ENCODE assay signal across 20 cellular contexts in genomic region chr20:55354700-55355099, GRCh38.
DNase-seq lines count a peak whose midpoint lies in the region; ATAC-seq and TF ChIP-seq lines count a peak whose summit lies in the region.
"Had no signal": no experiment of that assay in that cellular context is flagged by ENCODE, and none has a peak within 500 bp of the region (broad histone marks: within the 10 kb centered on the region; RNA-seq: fewer than 3 reads in every experiment).

No MANE protein-coding gene starts in this region.

- H3K4me1 Mint-ChIP-seq in progenitor cell of endocrine pancreas (ENCODE audit: low read depth) = peaks cover 7% of the 10 kb centered on the region
- H3K4me1 Mint-ChIP-seq: CD4-positive, CD25-positive, alpha-beta regulatory T cell; T-helper 17 cell had no signal

- H3K4me1 ChIP-seq in SK-N-SH (ENCODE audit: control insufficient read depth in 1 of 2, insufficient read depth in 2 of 2, low read depth in 1 of 2, low read length in 1 of 2) = peaks cover 0 to 4% of the 10 kb centered on the region in 2 experiments; a peak in 1 of 4 replicates
- no peaks in the 10 kb centered on the region for H3K4me1 ChIP-seq in effector memory CD4-positive, alpha-beta T cell (ENCODE audit: control insufficient read depth, insufficient read depth, low read length, poor library complexity, severe bottlenecking)
- H3K4me1 ChIP-seq: BE2C had no signal

- no peaks in the 10 kb centered on the region for H3K27me3 ChIP-seq in SK-N-SH (ENCODE audit: insufficient read depth)
- H3K27me3 ChIP-seq in effector memory CD4-positive, alpha-beta T cell (replicated peaks; ENCODE audit: control insufficient read depth, insufficient read depth, low read length, poor library complexity, severe bottlenecking) = no peaks in the 10 kb centered on the region
- H3K27me3 ChIP-seq: BE2C had no signal

- H3K79me2 ChIP-seq in SK-N-SH (ENCODE audit: insufficient read depth) = no peaks in the 10 kb centered on the region

- no peaks in the 10 kb centered on the region for H3K9me3 ChIP-seq in SK-N-SH
- H3K9me3 ChIP-seq in effector memory CD4-positive, alpha-beta T cell (ENCODE audit: control insufficient read depth, low read length) = no peaks in the 10 kb centered on the region
- H3K9me3 ChIP-seq: BE2C had no signal

- no peak overlapping the region for H3K4me3 Mint-ChIP-seq in progenitor cell of endocrine pancreas (ENCODE audit: low read depth)
- H3K4me3 Mint-ChIP-seq: CD4-positive, CD25-positive, alpha-beta regulatory T cell; T-helper 17 cell had no signal

- H3K9me2 ChIP-seq in SK-N-SH = no peaks in the 10 kb centered on the region

- no peaks in the 10 kb centered on the region for H3K36me3 ChIP-seq in SK-N-SH (replicated peaks in 1 of 2; ENCODE audit: control insufficient read depth in 1 of 2, insufficient read depth in 2 of 2, low read length in 1 of 2)
- no peaks in the 10 kb centered on the region for H3K36me3 ChIP-seq in effector memory CD4-positive, alpha-beta T cell (ENCODE audit: control insufficient read depth, insufficient read depth, low read length)
- H3K36me3 ChIP-seq: BE2C had no signal

- H3K27ac Mint-ChIP-seq in progenitor cell of endocrine pancreas = no peak overlapping the region
- H3K27ac Mint-ChIP-seq: CD4-positive, CD25-positive, alpha-beta regulatory T cell; T-helper 17 cell had no signal

- no peaks in the 10 kb centered on the region for H3K9me3 Mint-ChIP-seq in progenitor cell of endocrine pancreas (ENCODE audit: low read depth)

- TF ChIP-seq CTCF in SK-N-SH (IDR thresholded peaks at IDR 0.05) (no peak), progenitor cell of endocrine pancreas (IDR thresholded peaks at IDR 0.05; ENCODE audit: unreplicated experiment) (no peak)

- DNase-seq in SK-N-SH = peak; percentile 1
- peak; percentile 40 for DNase-seq in NCI-H748 treated with DMSO at 0.1 percent for 48 hours (lab: John Stamatoyannopoulos, UW)
- DNase-seq in astrocyte of the hippocampus (ENCODE audit: low read depth, low spot score) = peak; percentile 5
- peak; percentile 10 for DNase-seq in progenitor cell of endocrine pancreas (ENCODE audit: low spot score, unreplicated experiment)
- DNase-seq in effector memory CD4-positive, alpha-beta T cell = no peak
- DNase-seq in NAMALWA (ENCODE audit: low spot score) = no peak
- DNase-seq: 8988T; BE2C; Calu3; CD4-positive, CD25-positive, alpha-beta regulatory T cell; DMS53; KBM-7; NCI-H1694 treated with DMSO at 0.1 percent for 48 hours; NCI-H345; NCI-H524 treated with DMSO at 0.1 percent for 48 hours; Right ventricle myocardium superior; T-helper 17 cell had no signal

- 17% methylated on average over 3 of the region's 3 CpGs for WGBS in SK-N-SH (ENCODE audit: low lambda C conversion rate)

- no peak overlapping the region for H3K4me3 ChIP-seq in SK-N-SH (ENCODE audit: low read depth in 2 of 2, low read length in 1 of 2)
- H3K4me3 ChIP-seq in effector memory CD4-positive, alpha-beta T cell (ENCODE audit: insufficient read depth, low read depth, low read length, poor library complexity, severe bottlenecking) = no peak overlapping the region

- no peaks in the 10 kb centered on the region for H3K27me3 Mint-ChIP-seq in progenitor cell of endocrine pancreas
- H3K27me3 Mint-ChIP-seq: CD4-positive, CD25-positive, alpha-beta regulatory T cell; T-helper 17 cell had no signal

- POLR2A ChIA-PET in SK-N-SH (lab: Yijun Ruan, JAX) = no interaction called here

- TF ChIP-seq EP300 in SK-N-SH (IDR thresholded peaks at IDR 0.05; ENCODE audit: borderline replicate concordance in 1 of 2, low read depth in 1 of 2, low read length in 1 of 2) = no peak

- ATAC-seq in SK-N-SH treated with all-trans-retinoic acid at 6 μM for 48 hours (no peak), HG02623 (IDR thresholded peaks at IDR 0.05; ENCODE audit: unreplicated experiment) (no peak)
- ATAC-seq: HepG2, T-helper 17 cell had no signal

- CTCF ChIA-PET in SK-N-SH (lab: Yijun Ruan, JAX) = interaction anchor here (1.1 kb wide), 1 partner anchor 41 kb away, joined by 3 read pairs; no protein-coding TSS in a partner anchor

- no peak overlapping the region for H3K27ac ChIP-seq in SK-N-SH (ENCODE audit: low read depth in 2 of 2, low read length in 1 of 2)
- H3K27ac ChIP-seq in effector memory CD4-positive, alpha-beta T cell (ENCODE audit: insufficient read depth, low read length, poor library complexity, severe bottlenecking) = no peak overlapping the region

- no peak overlapping the region for H3K9ac ChIP-seq in SK-N-SH

- no peaks in the 10 kb centered on the region for H3F3A ChIP-seq in SK-N-SH (replicated peaks; ENCODE audit: insufficient read depth)

- TF ChIP-seq RAD21 in SK-N-SH (IDR thresholded peaks at IDR 0.05; ENCODE audit: low read length) = peak; percentile 24; the same call in 1 of the 2 replicates

- no peak overlapping the region for H3K4me2 ChIP-seq in SK-N-SH

- no peak overlapping the region for H2AFZ ChIP-seq in SK-N-SH (ENCODE audit: low read depth)

- H3K36me3 Mint-ChIP-seq in progenitor cell of endocrine pancreas (ENCODE audit: insufficient read depth) = no peaks in the 10 kb centered on the region
- H3K36me3 Mint-ChIP-seq: CD4-positive, CD25-positive, alpha-beta regulatory T cell had no signal

- H4K20me1 ChIP-seq in SK-N-SH (ENCODE audit: insufficient read depth) = no peaks in the 10 kb centered on the region

TF ChIP-seq in SK-N-SH, 30 proteins besides CTCF, POLR2A, EP300 and RAD21 (continues in another document):
- no peak for TF ChIP-seq FOSL2 (IDR thresholded peaks at IDR 0.05; ENCODE audit: borderline replicate concordance, low read depth)
- TF ChIP-seq FOXJ3 (CRISPR knock-in tag; IDR thresholded peaks at IDR 0.05) = no peak
- no peak for TF ChIP-seq JUND (IDR thresholded peaks at IDR 0.05)
- TF ChIP-seq RXRA (IDR thresholded peaks at IDR 0.05; ENCODE audit: borderline replicate concordance, low read depth) = no peak
- TF ChIP-seq TAF1 (IDR thresholded peaks at IDR 0.05; ENCODE audit: borderline replicate concordance, low read depth, low read length) = no peak
- no peak for TF ChIP-seq RFX5 (IDR thresholded peaks at IDR 0.05; ENCODE audit: low read length)
- no peak for TF ChIP-seq REST (IDR thresholded peaks at IDR 0.05; ENCODE audit: low read depth, low read length)
- no peak for TF ChIP-seq TEAD4 (IDR thresholded peaks at IDR 0.05; ENCODE audit: borderline replicate concordance, insufficient read depth)

TF ChIP-seq in SK-N-SH treated with all-trans-retinoic acid at 6 μM for 48 hours, 23 proteins besides CTCF, POLR2A, EP300 and RAD21:
- TF ChIP-seq TOX (CRISPR knock-in tag; IDR thresholded peaks at IDR 0.05; ENCODE audit: borderline replicate concordance) (no peak), ZFP3 (CRISPR knock-in tag; IDR thresholded peaks at IDR 0.05) (no peak), OSR1 (CRISPR knock-in tag; IDR thresholded peaks at IDR 0.05) (no peak), PATZ1 (CRISPR knock-in tag; IDR thresholded peaks at IDR 0.05; ENCODE audit: borderline replicate concordance) (no peak), ZNF565 (CRISPR knock-in tag; conservative IDR thresholded peaks at IDR 0.05; ENCODE audit: low read depth) (no peak), CREB5 (CRISPR knock-in tag; IDR thresholded peaks at IDR 0.05; ENCODE audit: low read depth) (no peak), TCF4 (CRISPR knock-in tag; IDR thresholded peaks at IDR 0.05; ENCODE audit: borderline replicate concordance) (no peak), ZNF8 (CRISPR knock-in tag; IDR thresholded peaks at IDR 0.05) (no peak)

Comparison
In these comparisons a context has a peak if more than half of its experiments do, and no peak if none do; other contexts are left out.
1. DNase-seq: peak in SK-N-SH (single experiment), NCI-H748 treated with DMSO at 0.1 percent for 48 hours (single experiment), astrocyte of the hippocampus (single experiment) and progenitor cell of endocrine pancreas (single experiment); none in effector memory CD4-positive, alpha-beta T cell (0 of 3) and NAMALWA (single experiment).